22 cellular contexts compared by ENCODE assay signal in genomic region chr14:95206534-95206933, GRCh38. TPM values are rescaled to one million over a fixed set of nuclear protein-coding genes. Genes with fewer than 3 reads are reported as not detected.
DNase-seq lines count a peak whose midpoint lies in the region; ATAC-seq and TF ChIP-seq lines count a peak whose summit lies in the region.
"Had no signal": no experiment of that assay in that cellular context is flagged by ENCODE, and none has a peak within 500 bp of the region (broad histone marks: within the 10 kb centered on the region; RNA-seq: fewer than 3 reads in every experiment).

No MANE protein-coding gene starts in this region.

- H3K79me2 ChIP-seq in SK-N-SH (ENCODE audit: insufficient read depth): no peaks in the 10 kb centered on the region
- H3K79me2 ChIP-seq in neural progenitor cell (ENCODE audit: low read depth): no peaks in the 10 kb centered on the region

- no peak for ATAC-seq in SK-N-SH treated with all-trans-retinoic acid at 6 μM for 48 hours
- no peak for ATAC-seq in GM19351 (IDR thresholded peaks at IDR 0.05; ENCODE audit: unreplicated experiment)
- ATAC-seq in activated CD8-positive, alpha-beta T cell treated with anti-CD3 and anti-CD28 coated beads, Interleukin-2, amount 10 ng/mL, durations not matched to agents 7 days and 5 days: no peak
- ATAC-seq: HCT116 had no signal

- no peaks in the 10 kb centered on the region for H3F3A ChIP-seq in SK-N-SH (replicated peaks; ENCODE audit: insufficient read depth)
- no peaks in the 10 kb centered on the region for H3F3A ChIP-seq in neural progenitor cell (ENCODE audit: low read depth)

- DNase-seq in SK-N-SH (no peak), neural progenitor cell (ENCODE audit: low spot score) (no peak), G401 (ENCODE audit: low spot score) (no peak)
- no peak for DNase-seq in activated CD4-positive, alpha-beta T cell treated with anti-CD3 and anti-CD28 coated beads, Interleukin-2, amount 50 U/mL, for 48 hours
- DNase-seq in activated CD8-positive, alpha-beta T cell treated with anti-CD3 and anti-CD28 coated beads, Interleukin-2, amount 10 ng/mL, durations not matched to agents 7 days and 5 days: no peak
- DNase-seq: AML-193, EL, GOT3, KG1, NCI-H1105, NCI-H2029 treated with DMSO at 0.1 percent for 48 hours, NCI-H2171 treated with DMSO at 0.1 percent for 48 hours, NCI-H446, NCI-H526, OCI-M1, SJCRH30 had no signal

- H3K4me3 ChIP-seq in SK-N-SH (ENCODE audit: low read depth in 2 of 2, low read length in 1 of 2): no peak overlapping the region
- no peak overlapping the region for H3K4me3 ChIP-seq in neural progenitor cell
- H3K4me3 ChIP-seq: SJCRH30 had no signal

- H3K36me3 ChIP-seq in SK-N-SH (replicated peaks in 1 of 2; ENCODE audit: control insufficient read depth in 1 of 2, insufficient read depth in 2 of 2, low read length in 1 of 2): no peaks in the 10 kb centered on the region
- no peaks in the 10 kb centered on the region for H3K36me3 ChIP-seq in neural progenitor cell

- no peak for TF ChIP-seq EP300 in SK-N-SH (IDR thresholded peaks at IDR 0.05; ENCODE audit: borderline replicate concordance in 1 of 2, low read depth in 1 of 2, low read length in 1 of 2)

- H3K27ac ChIP-seq in SK-N-SH (ENCODE audit: low read depth in 2 of 2, low read length in 1 of 2): no peak overlapping the region
- peak overlapping the region; percentile 35 for H3K27ac ChIP-seq in cingulate gyrus (ENCODE audit: low read depth, low read length)
- H3K27ac ChIP-seq in neural progenitor cell: no peak overlapping the region
- H3K27ac ChIP-seq: 22Rv1, C4-2B, SJCRH30 had no signal

- no peaks in the 10 kb centered on the region for H3K9me3 ChIP-seq in SK-N-SH
- no peaks in the 10 kb centered on the region for H3K9me3 ChIP-seq in neural progenitor cell (ENCODE audit: low read depth)
- H3K9me3 ChIP-seq: SJCRH30 had no signal

- H3K4me1 Mint-ChIP-seq in neural progenitor cell: peaks cover 3% of the 10 kb centered on the region
- no peaks in the 10 kb centered on the region for H3K4me1 Mint-ChIP-seq in activated CD8-positive, alpha-beta T cell treated with anti-CD3 and anti-CD28 coated beads, Interleukin-2, amount 10 ng/mL, durations not matched to agents 7 days and 5 days (ENCODE audit: low read depth)

- no peaks in the 10 kb centered on the region for H3K9me2 ChIP-seq in SK-N-SH

- no peaks in the 10 kb centered on the region for H3K27me3 ChIP-seq in SK-N-SH (ENCODE audit: insufficient read depth)
- no peaks in the 10 kb centered on the region for H3K27me3 ChIP-seq in neural progenitor cell
- H3K27me3 ChIP-seq: SJCRH30 had no signal

- H3K4me3 Mint-ChIP-seq in neural progenitor cell: no peak overlapping the region
- H3K4me3 Mint-ChIP-seq in activated CD8-positive, alpha-beta T cell treated with anti-CD3 and anti-CD28 coated beads, Interleukin-2, amount 10 ng/mL, durations not matched to agents 7 days and 5 days: no peak overlapping the region

- TF ChIP-seq RAD21 in SK-N-SH (IDR thresholded peaks at IDR 0.05; ENCODE audit: low read length): no peak

- TF ChIP-seq CTCF in SK-N-SH (IDR thresholded peaks at IDR 0.05): no peak
- TF ChIP-seq CTCF in neural progenitor cell (IDR thresholded peaks at IDR 0.05): no peak

- H3K4me2 ChIP-seq in SK-N-SH (no peak overlapping the region), neural progenitor cell (no peak overlapping the region)

- CTCF ChIA-PET in SK-N-SH (lab: Yijun Ruan, JAX): interaction anchor here (0.6 to 1.2 kb wide), 3 partner anchors 11 to 43 kb away, joined by 3 read pairs; no protein-coding TSS in a partner anchor
- CTCF ChIA-PET in activated CD8-positive, alpha-beta T cell treated with anti-CD3 and anti-CD28 coated beads, Interleukin-2, amount 10 ng/mL, durations not matched to agents 7 days and 5 days (lab: Charles Lee): no interaction called here

- H3K9me3 Mint-ChIP-seq in neural progenitor cell: peaks cover 11% of the 10 kb centered on the region
- H3K9me3 Mint-ChIP-seq in activated CD8-positive, alpha-beta T cell treated with anti-CD3 and anti-CD28 coated beads, Interleukin-2, amount 10 ng/mL, durations not matched to agents 7 days and 5 days (ENCODE audit: insufficient read depth): peaks cover 5% of the 10 kb centered on the region

- 0 out of 2 replicates have a peak overlapping the region, but pooled peaks have one; percentile 2 for H2AFZ ChIP-seq in SK-N-SH (ENCODE audit: low read depth)
- H2AFZ ChIP-seq in neural progenitor cell (replicated peaks): no peak overlapping the region

- peak overlapping the region; percentile 76 for H3K27ac Mint-ChIP-seq in neural progenitor cell
- H3K27ac Mint-ChIP-seq in activated CD8-positive, alpha-beta T cell treated with anti-CD3 and anti-CD28 coated beads, Interleukin-2, amount 10 ng/mL, durations not matched to agents 7 days and 5 days: no peak overlapping the region

- no peaks in the 10 kb centered on the region for H3K27me3 Mint-ChIP-seq in neural progenitor cell (ENCODE audit: insufficient read depth, low read depth)
- H3K27me3 Mint-ChIP-seq in activated CD8-positive, alpha-beta T cell treated with anti-CD3 and anti-CD28 coated beads, Interleukin-2, amount 10 ng/mL, durations not matched to agents 7 days and 5 days (ENCODE audit: low read depth): peaks cover 2% of the 10 kb centered on the region

- H3K36me3 Mint-ChIP-seq in neural progenitor cell: peaks cover 18% of the 10 kb centered on the region
- H3K36me3 Mint-ChIP-seq in activated CD8-positive, alpha-beta T cell treated with anti-CD3 and anti-CD28 coated beads, Interleukin-2, amount 10 ng/mL, durations not matched to agents 7 days and 5 days (ENCODE audit: low read depth): no peaks in the 10 kb centered on the region

- 87% methylated on average over 2 of the region's 2 CpGs for WGBS in SK-N-SH (ENCODE audit: low lambda C conversion rate)

- in situ Hi-C loops in G401 (cut with HindIII; ENCODE audit: low sequenced_read_pairs): no loop called here

- H4K20me1 ChIP-seq in SK-N-SH (ENCODE audit: insufficient read depth) (no peaks in the 10 kb centered on the region), neural progenitor cell (ENCODE audit: low read depth) (no peaks in the 10 kb centered on the region)

- POLR2A ChIA-PET in SK-N-SH (lab: Yijun Ruan, JAX): no interaction called here
- POLR2A ChIA-PET in activated CD8-positive, alpha-beta T cell treated with anti-CD3 and anti-CD28 coated beads, Interleukin-2, amount 10 ng/mL, durations not matched to agents 7 days and 5 days (lab: Charles Lee): no interaction called here

- H3K9ac ChIP-seq in SK-N-SH (no peak overlapping the region), neural progenitor cell (no peak overlapping the region)

- H3K4me1 ChIP-seq in SK-N-SH (ENCODE audit: control insufficient read depth in 1 of 2, insufficient read depth in 2 of 2, low read depth in 1 of 2, low read length in 1 of 2) (no peaks in the 10 kb centered on the region), neural progenitor cell (no peaks in the 10 kb centered on the region)

TF ChIP-seq in SK-N-SH, 30 proteins besides CTCF, POLR2A, EP300 and RAD21 (continues in another document):
- TF ChIP-seq MAX (IDR thresholded peaks at IDR 0.05; ENCODE audit: low read depth) (no peak), TEAD4 (IDR thresholded peaks at IDR 0.05; ENCODE audit: borderline replicate concordance, insufficient read depth) (no peak), RCOR1 (IDR thresholded peaks at IDR 0.05; ENCODE audit: low read length) (no peak), MXI1 (IDR thresholded peaks at IDR 0.05; ENCODE audit: low read depth, low read length) (no peak), FOXJ3 (CRISPR knock-in tag; IDR thresholded peaks at IDR 0.05) (no peak), NFIC (IDR thresholded peaks at IDR 0.05; ENCODE audit: borderline replicate concordance) (no peak), YY1 (IDR thresholded peaks at IDR 0.05; ENCODE audit: low read depth) (no peak), NRF1 (IDR thresholded peaks at IDR 0.05; ENCODE audit: low read depth, low read length) (no peak)

TF ChIP-seq in SK-N-SH treated with all-trans-retinoic acid at 6 μM for 48 hours, 23 proteins besides CTCF, POLR2A, EP300 and RAD21 (continues in another document):
- TF ChIP-seq ZC3H10 (CRISPR knock-in tag; IDR thresholded peaks at IDR 0.05) (no peak), ZNF565 (CRISPR knock-in tag; conservative IDR thresholded peaks at IDR 0.05; ENCODE audit: low read depth) (no peak), CSDC2 (CRISPR knock-in tag; IDR thresholded peaks at IDR 0.05) (no peak), ZNF8 (CRISPR knock-in tag; IDR thresholded peaks at IDR 0.05) (no peak), ZFP3 (CRISPR knock-in tag; IDR thresholded peaks at IDR 0.05) (no peak), POU6F1 (CRISPR knock-in tag; IDR thresholded peaks at IDR 0.05; ENCODE audit: borderline replicate concordance, low read depth) (no peak), CREB5 (CRISPR knock-in tag; IDR thresholded peaks at IDR 0.05; ENCODE audit: low read depth) (no peak)

RNA-seq across cellular contexts. Expression of gene DICER1, which starts 49.2 kb away (rescaled TPM):
- polyA plus RNA-seq in SK-N-SH (2012; rRNA removed): 4.7 and 6.4 TPM in 2 replicates
- polyA plus RNA-seq in SK-N-SH (2012; cell fraction: cytosol; rRNA removed): 4.2 and 4.7 TPM in 2 replicates
- 12.0 and 23.7 TPM in 2 replicates for polyA plus RNA-seq in SK-N-SH (2012; cell fraction: nucleus; rRNA removed)
- total RNA-seq in neural progenitor cell (ENCODE audit: low replicate concordance): 56.7 and 70.0 TPM in 2 replicates
- total RNA-seq in G401 (2014; rRNA removed; shearing (Covaris generic)): 48.0 and 64.6 TPM in 2 replicates
- total RNA-seq in activated CD8-positive, alpha-beta T cell treated with anti-CD3 and anti-CD28 coated beads, Interleukin-2, amount 10 ng/mL, durations not matched to agents 7 days and 5 days: 10 to 100 TPM; 57.5 to 59.7 TPM
